Comparison of ENCODE assay signal across 31 cellular contexts in genomic region chr2:74221091-74221490, GRCh38.
"Had no signal": no experiment of that assay in that cellular context is flagged by ENCODE, and none has a peak within 500 bp of the region (broad histone marks: within the 10 kb centered on the region; RNA-seq: fewer than 3 reads in every experiment).

No MANE protein-coding gene starts in this region.

- H3K27ac ChIP-seq: colonic mucosa, gastroesophageal sphincter, pancreas, right atrium auricular region, suprapubic skin, tibial artery, VCaP had no signal

- H3K4me1 Mint-ChIP-seq: activated naive CD4-positive, alpha-beta T cell treated with anti-CD3 and anti-CD28 coated beads, Interleukin-2, amount 50 U/mL, for 24 hours; central memory CD8-positive, alpha-beta T cell; naive B cell had no signal

- FAIRE-seq: bronchial epithelial cell, kidney, pancreas had no signal

- H3K27me3 ChIP-seq: colonic mucosa, gastroesophageal sphincter, pancreas, right atrium auricular region, suprapubic skin, tibial artery had no signal

- H3K27ac Mint-ChIP-seq: activated T-helper 1 cell treated with anti-CD3 and anti-CD28 coated beads, Interleukin-12 subunit alpha, Interleukin-12 subunit beta, Interleukin-2, Interleukin-4 antibody, amounts not matched to agents 30 ng/mL and 10 ng/mL and 1 ng/mL, durations not matched to agents 14 hours and 24 hours and 36 hours; mesothelial cell of epicardium; stimulated activated memory B cell treated with anti-CD40 and anti-IgM and Interleukin-4, amounts not matched to agents 10 μg/mL and 1 μg/mL and 100 μg/mL, for 72 hours had no signal

- DNase-seq: activated CD4-positive, alpha-beta T cell treated with anti-CD3 and anti-CD28 coated beads for 48 hours; activated CD4-positive, alpha-beta T cell treated with anti-CD3 and anti-CD28 coated beads, Interleukin-2, amount 50 U/mL, for 48 hours; activated effector memory CD4-positive, alpha-beta T cell treated with anti-CD3 and anti-CD28 coated beads, Interleukin-2, amount 50 U/mL, for 16 hours; anterior cingulate cortex; colonic mucosa; effector CD8-positive, alpha-beta T cell; erythroblast; hippocampal formation; kidney; left colon; mammary epithelial cell; naive B cell; nucleus accumbens; pancreas; stimulated activated CD4-positive, alpha-beta T cell treated with anti-CD3 and anti-CD28 coated beads, Interleukin-1b, Interleukin-23, amount 100 ng/mL, for 48 hours; stimulated activated CD4-positive, alpha-beta T cell treated with anti-CD3 and anti-CD28 coated beads, Interleukin-4, amount 100 ng/mL, for 4 hours; stimulated activated CD8-positive, alpha-beta memory T cell treated with anti-CD3 and anti-CD28 coated beads, Interleukin-4, amount 100 ng/mL, for 48 hours; T-helper 1 cell; tibial artery had no signal

- H3K4me3 Mint-ChIP-seq: activated naive CD4-positive, alpha-beta T cell treated with anti-CD3 and anti-CD28 coated beads, Interleukin-2, amount 50 U/mL, for 24 hours; activated T-helper 1 cell treated with anti-CD3 and anti-CD28 coated beads, Interleukin-12 subunit alpha, Interleukin-12 subunit beta, Interleukin-2, Interleukin-4 antibody, amounts not matched to agents 30 ng/mL and 10 ng/mL and 1 ng/mL, durations not matched to agents 14 hours and 24 hours and 36 hours; central memory CD8-positive, alpha-beta T cell; mesothelial cell of epicardium; naive B cell; neural crest cell; stimulated activated memory B cell treated with anti-CD40 and anti-IgM and Interleukin-4, amounts not matched to agents 10 μg/mL and 1 μg/mL and 100 μg/mL, for 72 hours had no signal

- H3K9me3 ChIP-seq: colonic mucosa, gastroesophageal sphincter, pancreas, right atrium auricular region, suprapubic skin, tibial artery had no signal

- ATAC-seq: gastroesophageal sphincter; left colon; pancreas; stimulated activated memory B cell treated with anti-CD40 and anti-IgM and Interleukin-4, amounts not matched to agents 10 μg/mL and 1 μg/mL and 100 μg/mL, for 72 hours had no signal

- H3K4me2 ChIP-seq: smooth muscle cell had no signal

- H3K9me3 Mint-ChIP-seq: activated naive CD4-positive, alpha-beta T cell treated with anti-CD3 and anti-CD28 coated beads, Interleukin-2, amount 50 U/mL, for 24 hours; activated T-helper 1 cell treated with anti-CD3 and anti-CD28 coated beads, Interleukin-12 subunit alpha, Interleukin-12 subunit beta, Interleukin-2, Interleukin-4 antibody, amounts not matched to agents 30 ng/mL and 10 ng/mL and 1 ng/mL, durations not matched to agents 14 hours and 24 hours and 36 hours; central memory CD8-positive, alpha-beta T cell; mesothelial cell of epicardium; naive B cell; neural crest cell; stimulated activated memory B cell treated with anti-CD40 and anti-IgM and Interleukin-4, amounts not matched to agents 10 μg/mL and 1 μg/mL and 100 μg/mL, for 72 hours had no signal

- H3K4me3 ChIP-seq: colonic mucosa, gastroesophageal sphincter, pancreas, right atrium auricular region, smooth muscle cell, suprapubic skin, tibial artery had no signal

- H3K36me3 ChIP-seq: colonic mucosa, pancreas had no signal

- H3K36me3 Mint-ChIP-seq: naive B cell had no signal

- H3K27me3 Mint-ChIP-seq: activated naive CD4-positive, alpha-beta T cell treated with anti-CD3 and anti-CD28 coated beads, Interleukin-2, amount 50 U/mL, for 24 hours; central memory CD8-positive, alpha-beta T cell; naive B cell; stimulated activated memory B cell treated with anti-CD40 and anti-IgM and Interleukin-4, amounts not matched to agents 10 μg/mL and 1 μg/mL and 100 μg/mL, for 72 hours had no signal

- H3K4me1 ChIP-seq: colonic mucosa had no signal
